1 cellular context compared by ENCODE assay signal in the genomic region with DNA sequence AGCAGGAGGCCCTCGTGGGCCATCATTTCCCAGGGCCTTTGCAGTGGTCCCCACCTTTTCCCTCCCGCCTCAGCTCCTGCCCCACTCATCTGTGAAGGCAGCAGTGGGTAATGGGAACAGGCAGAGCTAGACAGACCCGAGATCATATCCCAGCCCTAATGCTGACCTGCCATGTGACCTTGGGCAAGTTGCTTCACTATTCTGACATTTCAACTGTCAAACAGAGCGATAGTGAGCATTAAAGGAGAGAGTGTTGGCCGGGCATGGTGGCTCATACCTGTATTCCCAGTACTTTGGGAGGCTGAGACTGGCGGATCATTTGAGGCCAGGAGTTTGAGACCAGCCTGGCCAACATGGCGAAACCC.
TF ChIP-seq lines count a peak whose summit lies in the region.

No MANE protein-coding gene starts in this region.

TF ChIP-seq in GM12878, 131 proteins besides CTCF, POLR2A, EP300 and RAD21:
- TF ChIP-seq EED (IDR thresholded peaks at IDR 0.05; ENCODE audit: low read depth) (0 out of 2 replicates have a peak, but pooled peaks have one; percentile 2), BHLHE40 (IDR thresholded peaks at IDR 0.05; ENCODE audit: borderline replicate concordance in 1 of 2, low read depth in 2 of 2, low read length in 1 of 2) (0 out of 4 replicates have a peak, but pooled peaks of 1 of the 2 experiments have one; percentile 0), LARP7 (IDR thresholded peaks at IDR 0.05) (no peak)
